In genomic region chr10:13828284-13828683, GRCh38 we compare ENCODE assay signal across 6 cellular contexts.
DNase-seq lines count a peak whose midpoint lies in the region; ATAC-seq, FAIRE-seq and TF ChIP-seq lines count a peak whose summit lies in the region.
"Not testable (repeated sequence)": the region's sequence is repeated elsewhere in the genome, so short reads cannot be mapped to it uniquely, and the experiment has no call there.

No MANE protein-coding gene starts in this region.

- not testable (repeated sequence) for H3K4me2 ChIP-seq in HepG2 (ENCODE audit: low read depth, low read length)

- peak overlapping the region in 1 of 5 experiments; percentile 53 for H3K4me3 Mint-ChIP-seq in brain
- H3K4me3 Mint-ChIP-seq in nephron; osteocyte (ENCODE audit: unreplicated experiment): not testable (repeated sequence)

- not testable (repeated sequence) for TF ChIP-seq CTCF in HEK293 (tag by site-specific recombination; IDR thresholded peaks at IDR 0.05); brain (conservative IDR thresholded peaks at IDR 0.05); HepG2 (CRISPR knock-in tag; IDR thresholded peaks at IDR 0.05); nephron (IDR thresholded peaks at IDR 0.05; ENCODE audit: unreplicated experiment in 3 of 3); osteocyte (IDR thresholded peaks at IDR 0.05)

- CTCF ChIA-PET in HEK293 (lab: Yijun Ruan, JAX); HepG2 (lab: Yijun Ruan, JAX; ENCODE audit: low intra/inter-chr PET ratio, low total read pairs): not testable (repeated sequence)

- H3K27ac Mint-ChIP-seq in brain (peak overlapping the region in 4 of 5 experiments; percentile 85 to 94 (median 92)), nephron (peak overlapping the region in 2 of 3 experiments; percentile 39 to 86), osteocyte (ENCODE audit: unreplicated experiment) (peak overlapping the region; percentile 19)

- not testable (repeated sequence) for TF ChIP-seq POLR2A in HepG2 (IDR thresholded peaks at IDR 0.05; ENCODE audit: insufficient read depth in 1 of 2, low read depth in 2 of 2, low read length in 2 of 2)

- not testable (repeated sequence) for DNase-seq in HepG2 (ENCODE audit: low spot score); osteocyte (ENCODE audit: extremely low spot score, unreplicated experiment)

- not testable (repeated sequence) for H3K27me3 Mint-ChIP-seq in brain; nephron (ENCODE audit: low read depth); osteocyte (ENCODE audit: unreplicated experiment)

- H3K27me3 ChIP-seq in HepG2 (ENCODE audit: control insufficient read depth in 1 of 2, insufficient read depth in 2 of 2, low read length in 2 of 2) = peaks cover 0 to 16% of the 10 kb centered on the region in 2 experiments; a peak in 3 of 5 replicates

- not testable (repeated sequence) for H2AFZ ChIP-seq in HepG2 (ENCODE audit: low read length)

- in situ Hi-C loops in HepG2 (cut with HindIII; ENCODE audit: extremely low pct_ligation_motif_present, low pct_unique_long_range_greater_than_20kb) = not testable (repeated sequence)

- H3K36me3 ChIP-seq in HEK293 (ENCODE audit: control insufficient read depth in 2 of 2, insufficient read depth in 1 of 2, low read length in 2 of 2); HepG2 (replicated peaks in 1 of 2; ENCODE audit: control insufficient read depth in 1 of 2, insufficient read depth in 2 of 2, low read length in 2 of 2): not testable (repeated sequence)

- not testable (repeated sequence) for FAIRE-seq in HepG2 (lab: Jason Lieb, UNC)

- peaks cover 81% of the 10 kb centered on the region for H3K4me1 Mint-ChIP-seq in brain
- peaks cover 53% of the 10 kb centered on the region for H3K4me1 Mint-ChIP-seq in nephron
- H3K4me1 Mint-ChIP-seq in osteocyte (ENCODE audit: unreplicated experiment) = peaks cover 36% of the 10 kb centered on the region

- 14% methylated on average over 6 of the region's 6 CpGs for WGBS in HepG2 (ENCODE audit: low lambda C conversion rate)

- H3K36me3 Mint-ChIP-seq in brain (peaks cover 12% of the 10 kb centered on the region), nephron (ENCODE audit: low read depth) (peaks cover 11% of the 10 kb centered on the region), osteocyte (ENCODE audit: unreplicated experiment) (peaks cover 16% of the 10 kb centered on the region)

- ATAC-seq in SK-N-SH treated with all-trans-retinoic acid at 6 μM for 48 hours, HepG2: not testable (repeated sequence)

- not testable (repeated sequence) for H3K27ac ChIP-seq in HEK293 (ENCODE audit: extremely low read depth, low read depth, low read length); HepG2 (ENCODE audit: extremely low read length, insufficient read depth, low read length)

- POLR2A ChIA-PET in HEK293 (lab: Yijun Ruan, JAX); HepG2 (lab: Yijun Ruan, JAX): not testable (repeated sequence)

- H3K4me3 ChIP-seq in HEK293 (ENCODE audit: low read depth, low read length); HepG2 (replicated peaks in 1 of 3; ENCODE audit: insufficient read depth in 1 of 3, low read depth in 2 of 3, low read length in 3 of 3): not testable (repeated sequence)

- H3K9me3 Mint-ChIP-seq in brain; nephron; osteocyte (ENCODE audit: unreplicated experiment): not testable (repeated sequence)

- not testable (repeated sequence) for H3K4me1 ChIP-seq in HEK293 (ENCODE audit: control insufficient read depth, insufficient read depth, low read length); HepG2 (ENCODE audit: insufficient read depth, low read length)

- H3K9me3 ChIP-seq in HEK293 (ENCODE audit: control insufficient read depth, insufficient read depth, low read depth, low read length); HepG2 (ENCODE audit: low read length): not testable (repeated sequence)

- H4K20me1 ChIP-seq in HepG2 (ENCODE audit: insufficient read depth, low read length) = not testable (repeated sequence)

- intact Hi-C loops in HepG2 (cut with micrococcal nuclease; ENCODE audit: unreplicated experiment) = not testable (repeated sequence)

- not testable (repeated sequence) for H3K9ac ChIP-seq in HepG2 (ENCODE audit: insufficient read depth, low read depth, low read length)

- BruUV-seq in HepG2 (replicated peaks; lab: Mats Ljungman, UMichigan) = not testable (repeated sequence)

- TF ChIP-seq RAD21 in HepG2 (CRISPR knock-in tag; IDR thresholded peaks at IDR 0.05) = not testable (repeated sequence)

- TF ChIP-seq EP300 in HepG2 (IDR thresholded peaks at IDR 0.05; ENCODE audit: low read depth in 2 of 2, low read length in 2 of 2); HepG2 (CRISPR knock-in tag; IDR thresholded peaks at IDR 0.05; ENCODE audit: borderline replicate concordance): not testable (repeated sequence)

- not testable (repeated sequence) for H3K79me2 ChIP-seq in HepG2 (ENCODE audit: insufficient read depth, low read length)

TF ChIP-seq in HEK293, 187 proteins besides CTCF, POLR2A, EP300 and RAD21:
- peak; percentile 97 for TF ChIP-seq ZNF146 (tag by site-specific recombination; IDR thresholded peaks at IDR 0.05)
- TF ChIP-seq, protein P1, sequence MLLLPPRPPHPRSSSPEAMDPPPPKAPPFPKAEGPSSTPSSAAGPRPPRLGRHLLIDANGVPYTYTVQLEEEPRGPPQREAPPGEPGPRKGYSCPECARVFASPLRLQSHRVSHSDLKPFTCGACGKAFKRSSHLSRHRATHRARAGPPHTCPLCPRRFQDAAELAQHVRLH (tag by site-specific recombination; IDR thresholded peaks at IDR 0.05) = peak; percentile 87

TF ChIP-seq in SK-N-SH treated with all-trans-retinoic acid at 6 μM for 48 hours, 23 proteins besides CTCF, POLR2A, EP300 and RAD21:
- peak; percentile 82 for TF ChIP-seq ZNF8 (CRISPR knock-in tag; IDR thresholded peaks at IDR 0.05)

TF ChIP-seq in HepG2, 621 proteins besides CTCF, POLR2A, EP300 and RAD21:
- TF ChIP-seq MNT (IDR thresholded peaks at IDR 0.05) = peak; percentile 53

Comparison
In these comparisons a context has a peak if more than half of its experiments do, and no peak if none do; other contexts are left out.
1. H3K27ac Mint-ChIP-seq: peak in every context shown above with its lines; median percentile 92 in brain; 62 in nephron; 19 in osteocyte.